20 cellular contexts compared by ENCODE assay signal in the genomic region with DNA sequence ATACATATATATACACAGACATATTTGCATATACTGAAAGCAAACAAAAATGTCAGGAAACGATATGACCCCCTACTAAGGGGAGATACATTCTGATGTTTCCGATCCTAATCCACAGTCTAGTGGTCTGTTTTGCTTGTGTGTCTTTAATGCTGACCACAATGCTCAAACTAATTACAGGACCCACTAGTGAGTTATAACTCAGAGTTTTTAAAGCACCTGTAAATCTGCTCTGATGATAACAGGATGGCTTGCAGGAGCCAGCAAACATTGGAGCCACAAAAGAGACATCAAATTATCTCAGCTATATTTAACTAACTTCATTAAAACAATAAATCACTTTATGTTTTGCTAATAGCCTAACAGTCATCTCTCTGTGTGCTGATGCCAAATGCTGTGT.
"Had no signal": no experiment of that assay in that cellular context is flagged by ENCODE, and none has a peak within 500 bp of the region (broad histone marks: within the 10 kb centered on the region; RNA-seq: fewer than 3 reads in every experiment).

No MANE protein-coding gene starts in this region.

- H2AFZ ChIP-seq: PC-9 had no signal

- ATAC-seq: activated CD8-positive, alpha-beta T cell treated with anti-CD3 and anti-CD28 coated beads, Interleukin-2, amount 10 ng/mL, durations not matched to agents 7 days and 5 days had no signal

- H3K4me3 Mint-ChIP-seq: activated CD8-positive, alpha-beta T cell treated with anti-CD3 and anti-CD28 coated beads, Interleukin-2, amount 10 ng/mL, durations not matched to agents 7 days and 5 days; activated naive CD8-positive, alpha-beta T cell treated with anti-CD3 and anti-CD28 coated beads, Interleukin-2, amount 10 ng/mL, durations not matched to agents 7 days and 5 days had no signal

- H3K9me3 ChIP-seq: adrenal gland had no signal

- H3K27me3 ChIP-seq: adrenal gland had no signal

- H3K27me3 Mint-ChIP-seq: activated naive CD8-positive, alpha-beta T cell treated with anti-CD3 and anti-CD28 coated beads, Interleukin-2, amount 10 ng/mL, durations not matched to agents 7 days and 5 days had no signal

- H3K27ac ChIP-seq: adrenal gland, PC-9 had no signal

- H3K4me3 ChIP-seq: adrenal gland, PC-9 had no signal

- H3K4me2 ChIP-seq: PC-9 had no signal

- DNase-seq: activated CD4-positive, alpha-beta T cell treated with anti-CD3 and anti-CD28 coated beads for 4 hours; activated CD8-positive, alpha-beta memory T cell treated with anti-CD3 and anti-CD28 coated beads, Interleukin-2, amount 50 U/mL, for 48 hours; activated CD8-positive, alpha-beta T cell treated with anti-CD3 and anti-CD28 coated beads, Interleukin-2, amount 10 ng/mL, durations not matched to agents 7 days and 5 days; activated naive CD4-positive, alpha-beta T cell treated with anti-CD3 and anti-CD28 coated beads, Interleukin-2, amount 50 U/mL, for 16 hours; activated naive CD8-positive, alpha-beta T cell treated with anti-CD3 and anti-CD28 coated beads, Interleukin-2, amount 10 ng/mL, durations not matched to agents 7 days and 5 days; activated T-cell treated with anti-CD3 and anti-CD28 coated beads, Interleukin-2, amount 50 U/mL, for 1 hour; adrenal gland; anterior cingulate cortex; cerebellar nuclear complex; Kasumi-1; KBM-7; NCI-H1048; NCI-H1436 treated with DMSO at 0.1 percent for 48 hours; NCI-H1930; NCI-H446 treated with DMSO at 0.1 percent for 48 hours; NCI-H524 treated with DMSO at 0.1 percent for 48 hours; PC-9; SHP77 treated with DMSO at 0.1 percent for 48 hours; T-helper 2 cell; T1000 had no signal

- H3K36me3 ChIP-seq: adrenal gland had no signal

- H3K4me1 ChIP-seq: adrenal gland had no signal

- H3K27ac Mint-ChIP-seq: activated CD8-positive, alpha-beta T cell treated with anti-CD3 and anti-CD28 coated beads, Interleukin-2, amount 10 ng/mL, durations not matched to agents 7 days and 5 days; activated naive CD8-positive, alpha-beta T cell treated with anti-CD3 and anti-CD28 coated beads, Interleukin-2, amount 10 ng/mL, durations not matched to agents 7 days and 5 days had no signal
